Comparison of ENCODE assay signal across 28 cellular contexts in the genomic region with DNA sequence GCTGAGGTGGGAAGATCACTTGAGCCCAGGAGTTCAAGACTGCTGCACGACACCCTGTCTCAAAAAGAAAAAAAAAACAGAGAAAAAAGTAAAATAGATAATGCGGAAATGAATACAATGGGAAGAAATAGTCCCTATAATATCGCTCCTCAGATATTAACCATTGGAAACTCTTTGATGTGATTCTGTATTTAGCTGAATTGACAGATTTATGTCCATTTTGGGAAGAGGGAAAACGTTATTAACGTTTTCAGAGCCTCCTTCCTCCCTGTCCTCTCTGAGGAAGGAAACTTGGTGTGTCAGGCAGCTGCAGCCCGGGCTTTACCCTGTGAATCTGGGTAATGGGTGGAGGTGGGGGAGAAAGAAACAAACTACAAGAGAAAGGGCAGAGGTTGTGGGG.
"Had no signal": no experiment of that assay in that cellular context is flagged by ENCODE, and none has a peak within 500 bp of the region (broad histone marks: within the 10 kb centered on the region; RNA-seq: fewer than 3 reads in every experiment).

No MANE protein-coding gene starts in this region.

- ATAC-seq: naive thymus-derived CD4-positive, alpha-beta T cell; natural killer cell; psoas muscle; right cardiac atrium; sciatic nerve; stimulated activated effector memory CD8-positive, alpha-beta T cell treated with anti-CD3 and anti-CD28 coated beads, Interleukin-12 subunit alpha, Interleukin-12 subunit beta, amount 100 ng/mL, for 72 hours; stimulated activated naive CD8-positive, alpha-beta T cell treated with anti-CD3 and anti-CD28 coated beads, Interleukin-15, amount 100 ng/mL, for 72 hours; stimulated activated naive CD8-positive, alpha-beta T cell treated with anti-CD3 and anti-CD28 coated beads, Interleukin-15, Interleukin-2, amounts not matched to agents 100 U/mL and 50 U/mL, for 24 hours had no signal

- H3K36me3 ChIP-seq: neural progenitor cell, ovary, suprapubic skin, tibial artery, transverse colon, upper lobe of left lung, vagina had no signal

- H3K27me3 ChIP-seq: ovary, suprapubic skin, testis, tibial artery, transverse colon, upper lobe of left lung, vagina had no signal

- H3K79me2 ChIP-seq: parathyroid adenoma had no signal

- H3K9me3 Mint-ChIP-seq: naive thymus-derived CD4-positive, alpha-beta T cell; natural killer cell; nephron; neural progenitor cell; stimulated activated effector memory CD8-positive, alpha-beta T cell treated with anti-CD3 and anti-CD28 coated beads, Interleukin-12 subunit alpha, Interleukin-12 subunit beta, amount 100 ng/mL, for 72 hours; stimulated activated naive CD8-positive, alpha-beta T cell treated with anti-CD3 and anti-CD28 coated beads, Interleukin-15, amount 100 ng/mL, for 72 hours had no signal

- H3K4me3 ChIP-seq: neural progenitor cell, ovary, psoas muscle, skin epidermis, suprapubic skin, testis, tibial artery, transverse colon, upper lobe of left lung, vagina had no signal

- DNase-seq: naive thymus-derived CD4-positive, alpha-beta T cell; natural killer cell; occipital lobe; ovary; psoas muscle; right cardiac atrium; stimulated activated CD4-positive, alpha-beta T cell treated with anti-CD3 and anti-CD28 coated beads, Interleukin-15, amount 100 ng/mL, for 24 hours; stimulated activated CD4-positive, alpha-beta T cell treated with anti-CD3 and anti-CD28 coated beads, Interleukin-2, amount 100 ng/mL, for 24 hours; stimulated activated CD4-positive, alpha-beta T cell treated with anti-CD3 and anti-CD28 coated beads, Interleukin-2, amount 100 ng/mL, for 48 hours; stimulated activated CD4-positive, alpha-beta T cell treated with anti-CD3 and anti-CD28 coated beads, Interleukin-4, amount 100 ng/mL, for 24 hours; stimulated activated naive CD4-positive, alpha-beta T cell; stimulated activated naive CD8-positive, alpha-beta T cell treated with anti-CD3 and anti-CD28 coated beads, Interleukin-15, amount 100 ng/mL, for 72 hours; stimulated activated naive CD8-positive, alpha-beta T cell treated with anti-CD3 and anti-CD28 coated beads, Interleukin-15, Interleukin-2, amounts not matched to agents 100 U/mL and 50 U/mL, for 24 hours; substantia nigra; testis; tibial artery; transverse colon; upper lobe of left lung had no signal

- H3K4me3 Mint-ChIP-seq: naive thymus-derived CD4-positive, alpha-beta T cell; natural killer cell; nephron; neural progenitor cell; stimulated activated effector memory CD8-positive, alpha-beta T cell treated with anti-CD3 and anti-CD28 coated beads, Interleukin-12 subunit alpha, Interleukin-12 subunit beta, amount 100 ng/mL, for 72 hours; stimulated activated naive CD8-positive, alpha-beta T cell treated with anti-CD3 and anti-CD28 coated beads, Interleukin-15, amount 100 ng/mL, for 72 hours had no signal

- H3K9me3 ChIP-seq: ovary, psoas muscle, suprapubic skin, testis, tibial artery, transverse colon, upper lobe of left lung, vagina had no signal

- H3K27ac ChIP-seq: neural progenitor cell, ovary, parathyroid adenoma, psoas muscle, skin epidermis, suprapubic skin, testis, tibial artery, transverse colon, upper lobe of left lung, vagina had no signal

- H2AFZ ChIP-seq: neural progenitor cell, parathyroid adenoma had no signal

- H3K9ac ChIP-seq: neural progenitor cell, parathyroid adenoma had no signal

- FAIRE-seq: urothelium cell line had no signal

- H3K36me3 Mint-ChIP-seq: naive thymus-derived CD4-positive, alpha-beta T cell; natural killer cell; neural progenitor cell; stimulated activated effector memory CD8-positive, alpha-beta T cell treated with anti-CD3 and anti-CD28 coated beads, Interleukin-12 subunit alpha, Interleukin-12 subunit beta, amount 100 ng/mL, for 72 hours had no signal

- H3K4me1 ChIP-seq: parathyroid adenoma, psoas muscle, suprapubic skin, testis, tibial artery, transverse colon, upper lobe of left lung, vagina had no signal

- H3K27ac Mint-ChIP-seq: naive thymus-derived CD4-positive, alpha-beta T cell; natural killer cell; nephron; neural progenitor cell; progenitor cell of endocrine pancreas; stimulated activated effector memory CD8-positive, alpha-beta T cell treated with anti-CD3 and anti-CD28 coated beads, Interleukin-12 subunit alpha, Interleukin-12 subunit beta, amount 100 ng/mL, for 72 hours had no signal

- H3K4me2 ChIP-seq: neural progenitor cell had no signal

- H3K27me3 Mint-ChIP-seq: progenitor cell of endocrine pancreas; stimulated activated naive CD8-positive, alpha-beta T cell treated with anti-CD3 and anti-CD28 coated beads, Interleukin-15, amount 100 ng/mL, for 72 hours had no signal

- H3K4me1 Mint-ChIP-seq: nephron; stimulated activated effector memory CD8-positive, alpha-beta T cell treated with anti-CD3 and anti-CD28 coated beads, Interleukin-12 subunit alpha, Interleukin-12 subunit beta, amount 100 ng/mL, for 72 hours had no signal
